19 cellular contexts compared by ENCODE assay signal in genomic region chr6:12733876-12734275, GRCh38. TPM values are rescaled to one million over a fixed set of nuclear protein-coding genes. Genes with fewer than 3 reads are reported as not detected.
DNase-seq lines count a peak whose midpoint lies in the region; ATAC-seq and TF ChIP-seq lines count a peak whose summit lies in the region.
"Had no signal": no experiment of that assay in that cellular context is flagged by ENCODE, and none has a peak within 500 bp of the region (broad histone marks: within the 10 kb centered on the region; RNA-seq: fewer than 3 reads in every experiment).

No MANE protein-coding gene starts in this region.

- H3K27ac Mint-ChIP-seq in activated T-helper 2 cell treated with anti-CD3 and anti-CD28 coated beads, Interferon-gamma antibody, Interleukin-2, Interleukin-4, amounts not matched to agents 10 μg/mL and 5 μg/mL and 100 μg/mL, durations not matched to agents 14 hours and 24 hours and 36 hours = no peak overlapping the region
- H3K27ac Mint-ChIP-seq: CD4-positive, alpha-beta memory T cell had no signal

- no peaks in the 10 kb centered on the region for H3K9me3 Mint-ChIP-seq in activated T-helper 2 cell treated with anti-CD3 and anti-CD28 coated beads, Interferon-gamma antibody, Interleukin-2, Interleukin-4, amounts not matched to agents 10 μg/mL and 5 μg/mL and 100 μg/mL, durations not matched to agents 14 hours and 24 hours and 36 hours

- intact Hi-C loops in activated T-helper 2 cell treated with anti-CD3 and anti-CD28 coated beads, Interferon-gamma antibody, Interleukin-2, Interleukin-4, amounts not matched to agents 10 μg/mL and 5 μg/mL and 100 μg/mL, durations not matched to agents 14 hours and 24 hours and 36 hours (cut with micrococcal nuclease) = no loop called here
- intact Hi-C loops in Right ventricle myocardium inferior (cut with DNase I) = no loop called here

- no peak for TF ChIP-seq CTCF in LNCaP clone FGC (IDR thresholded peaks at IDR 0.05; ENCODE audit: control insufficient read depth, extremely low read depth, insufficient read depth)
- TF ChIP-seq CTCF in VCaP (conservative IDR thresholded peaks at IDR 0.05) = no peak

- H3K36me3 Mint-ChIP-seq in activated T-helper 2 cell treated with anti-CD3 and anti-CD28 coated beads, Interferon-gamma antibody, Interleukin-2, Interleukin-4, amounts not matched to agents 10 μg/mL and 5 μg/mL and 100 μg/mL, durations not matched to agents 14 hours and 24 hours and 36 hours (ENCODE audit: low read depth) = no peaks in the 10 kb centered on the region
- H3K36me3 Mint-ChIP-seq: CD4-positive, alpha-beta memory T cell had no signal

- H3K4me3 Mint-ChIP-seq in activated T-helper 2 cell treated with anti-CD3 and anti-CD28 coated beads, Interferon-gamma antibody, Interleukin-2, Interleukin-4, amounts not matched to agents 10 μg/mL and 5 μg/mL and 100 μg/mL, durations not matched to agents 14 hours and 24 hours and 36 hours (ENCODE audit: low read depth) = no peak overlapping the region
- H3K4me3 Mint-ChIP-seq: CD4-positive, alpha-beta memory T cell had no signal

- ATAC-seq in Right ventricle myocardium inferior = no peak
- ATAC-seq: A549, GM12878 had no signal

- peak; percentile 5 for DNase-seq in NCI-H2227 treated with DMSO at 0.1 percent for 48 hours (lab: John Stamatoyannopoulos, UW)
- DNase-seq in NCI-H2227 (lab: John Stamatoyannopoulos, UW; ENCODE audit: unreplicated experiment) = no peak
- peak; percentile 39 for DNase-seq in LNCaP clone FGC (ENCODE audit: low read depth)
- no peak for DNase-seq in activated T-helper 2 cell treated with anti-CD3 and anti-CD28 coated beads, Interferon-gamma antibody, Interleukin-2, Interleukin-4, amounts not matched to agents 10 μg/mL and 5 μg/mL and 100 μg/mL, durations not matched to agents 14 hours and 24 hours and 36 hours (ENCODE audit: low spot score)
- DNase-seq in Right ventricle myocardium inferior (ENCODE audit: missing footprints) = no peak
- DNase-seq: 8988T; C1 segment of cervical spinal cord; Calu3; CD4-positive, alpha-beta memory T cell; COR-L47; DMS53; EL; GDM1; GM23248; H7; HCEC 1CT had no signal

- H3K27me3 Mint-ChIP-seq in activated T-helper 2 cell treated with anti-CD3 and anti-CD28 coated beads, Interferon-gamma antibody, Interleukin-2, Interleukin-4, amounts not matched to agents 10 μg/mL and 5 μg/mL and 100 μg/mL, durations not matched to agents 14 hours and 24 hours and 36 hours (ENCODE audit: low read depth) = no peaks in the 10 kb centered on the region

- H3K4me3 ChIP-seq in LNCaP clone FGC (ENCODE audit: low read depth, low read length) = no peak overlapping the region
- H3K4me3 ChIP-seq: A549, GM12878, GM23248 had no signal

- H3K4me1 Mint-ChIP-seq in activated T-helper 2 cell treated with anti-CD3 and anti-CD28 coated beads, Interferon-gamma antibody, Interleukin-2, Interleukin-4, amounts not matched to agents 10 μg/mL and 5 μg/mL and 100 μg/mL, durations not matched to agents 14 hours and 24 hours and 36 hours (ENCODE audit: low read depth) = no peaks in the 10 kb centered on the region
- H3K4me1 Mint-ChIP-seq: CD4-positive, alpha-beta memory T cell had no signal

- H3K27ac ChIP-seq in VCaP = peak overlapping the region; percentile 25; the same call in 1 of the 2 replicates
- H3K27ac ChIP-seq: A549, GM23248 had no signal

RNA-seq across cellular contexts. Expression of gene PHACTR1, which starts 17.3 kb away (rescaled TPM):
- total RNA-seq in activated T-helper 2 cell treated with anti-CD3 and anti-CD28 coated beads, Interferon-gamma antibody, Interleukin-2, Interleukin-4, amounts not matched to agents 10 μg/mL and 5 μg/mL and 100 μg/mL, durations not matched to agents 14 hours and 24 hours and 36 hours = 0.05 and 0.11 TPM in 2 replicates
- 116 TPM for total RNA-seq in Right ventricle myocardium inferior

Comparison
In these comparisons a context has a peak if more than half of its experiments do, and no peak if none do; other contexts are left out.
1. DNase-seq: peak in NCI-H2227 treated with DMSO at 0.1 percent for 48 hours (single experiment) and LNCaP clone FGC (single experiment); none in NCI-H2227 (single experiment), activated T-helper 2 cell treated with anti-CD3 and anti-CD28 coated beads, Interferon-gamma antibody, Interleukin-2, Interleukin-4, amounts not matched to agents 10 μg/mL and 5 μg/mL and 100 μg/mL, durations not matched to agents 14 hours and 24 hours and 36 hours (single experiment) and Right ventricle myocardium inferior (single experiment).
2. RNA of gene PHACTR1, which starts 17.3 kb away (total RNA-seq): 116 TPM in Right ventricle myocardium inferior (single experiment); 0.05 to 0.11 TPM in activated T-helper 2 cell treated with anti-CD3 and anti-CD28 coated beads, Interferon-gamma antibody, Interleukin-2, Interleukin-4, amounts not matched to agents 10 μg/mL and 5 μg/mL and 100 μg/mL, durations not matched to agents 14 hours and 24 hours and 36 hours; every median in the first group is over 100 times any median in the second.